In the genomic region with DNA sequence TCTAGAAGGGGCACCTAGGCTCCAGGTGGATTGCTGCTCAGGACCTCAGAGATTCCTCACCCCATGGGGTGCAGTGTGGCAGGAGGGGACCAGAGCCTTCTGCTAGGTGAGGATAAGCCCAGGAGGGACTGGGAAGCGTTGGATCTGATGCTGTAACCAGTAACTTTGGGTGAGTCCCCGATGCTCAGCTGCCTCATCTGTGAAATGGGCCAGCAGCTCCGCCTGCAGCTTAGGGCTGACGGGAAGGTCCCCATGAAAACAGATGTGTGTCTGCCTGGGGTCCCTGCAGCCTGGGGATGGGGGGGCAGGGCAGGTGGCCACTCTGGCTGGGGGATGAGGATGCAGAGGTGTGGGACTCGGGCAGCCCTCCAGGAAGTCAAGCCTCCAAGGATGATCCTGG, we compare ENCODE assay signal across 23 cellular contexts. TPM values are rescaled to one million over a fixed set of nuclear protein-coding genes. Genes with fewer than 3 reads are reported as not detected.
"Had no signal": no experiment of that assay in that cellular context is flagged by ENCODE, and none has a peak within 500 bp of the region (broad histone marks: within the 10 kb centered on the region; RNA-seq: fewer than 3 reads in every experiment).

No MANE protein-coding gene starts in this region.

- H3K4me2 ChIP-seq: KMS-11 had no signal

- H3K9me3 ChIP-seq: SJCRH30 had no signal

- ATAC-seq: Panc1, PC-3 had no signal

- H3K4me3 ChIP-seq: SJCRH30, SK-N-MC had no signal

- H3K9ac ChIP-seq: KMS-11 had no signal

- H3K36me3 ChIP-seq: SJCRH30 had no signal

- DNase-seq: IMR-90, Kasumi-1, MM.1S, NCI-H1092 treated with DMSO at 0.1 percent for 48 hours, NCI-H1436, NCI-H187, NCI-H2029, NCI-H2081 treated with DMSO at 0.1 percent for 48 hours, NCI-H2171, NCI-H226, NCI-H446, NCI-H510A, NCI-H524 treated with DMSO at 0.1 percent for 48 hours, NCI-H69, NCI-H774, PC-3, SHP77 treated with DMSO at 0.1 percent for 48 hours, SJCRH30 had no signal

- H3K27ac ChIP-seq: KMS-11, RWPE1, SJCRH30, SK-N-MC had no signal

RNA-seq across cellular contexts. Expression of gene CASKIN1, which starts 2.7 kb away (rescaled TPM):
- total RNA-seq: IMR-90, M059J had no signal
